21 cellular contexts compared by ENCODE assay signal in genomic region chr4:83873996-83874395, GRCh38.
DNase-seq lines count a peak whose midpoint lies in the region; FAIRE-seq and TF ChIP-seq lines count a peak whose summit lies in the region.
"Had no signal": no experiment of that assay in that cellular context is flagged by ENCODE, and none has a peak within 500 bp of the region (broad histone marks: within the 10 kb centered on the region; RNA-seq: fewer than 3 reads in every experiment).

No MANE protein-coding gene starts in this region.

- no peak for TF ChIP-seq CTCF in 22Rv1 (IDR thresholded peaks at IDR 0.05)
- TF ChIP-seq CTCF in VCaP (conservative IDR thresholded peaks at IDR 0.05), result no peak

- H3K27ac ChIP-seq in 22Rv1 (peak overlapping the region; percentile 13; the same call in 1 of the 2 replicates), VCaP (peak overlapping the region; percentile 45)
- H3K27ac ChIP-seq: BLaER1 had no signal

- DNase-seq in foreskin melanocyte, result peak; percentile 79
- no peak for DNase-seq in T-helper 9 cell
- no peak for DNase-seq in H54 (ENCODE audit: insufficient read length, low spot score)
- DNase-seq: 8988T; ACHN; BE2C; C1 segment of cervical spinal cord; CD4-positive, alpha-beta memory T cell; CD4-positive, CD25-positive, alpha-beta regulatory T cell; CD8-positive, alpha-beta memory T cell; COR-L47; DMS 273 treated with DMSO at 0.1 percent for 48 hours; DMS79 treated with DMSO at 0.1 percent for 48 hours; GF-D8 had no signal

- no peak for FAIRE-seq in H54 (lab: Jason Lieb, UNC)
- FAIRE-seq: A204.1, G401.6, GM12891, GM19239 had no signal

- TF ChIP-seq POLR2A in H54 (IDR thresholded peaks at IDR 0.05; ENCODE audit: low read depth, low read length), result no peak
